ENCODE assay signal across 26 cellular contexts in genomic region chr2:23540804-23541360, GRCh38.
"Had no signal": no experiment of that assay in that cellular context is flagged by ENCODE, and none has a peak within 500 bp of the region (broad histone marks: within the 10 kb centered on the region; RNA-seq: fewer than 3 reads in every experiment).

No MANE protein-coding gene starts in this region.

- H3K27me3 ChIP-seq: body of pancreas, cardiac muscle cell, pancreas had no signal

- FAIRE-seq: pancreas, small intestine, TTC549 had no signal

- H3K4me1 Mint-ChIP-seq: stimulated activated effector memory CD8-positive, alpha-beta T cell treated with anti-CD3 and anti-CD28 coated beads, Interleukin-12 subunit alpha, Interleukin-12 subunit beta, amount 100 ng/mL, for 72 hours had no signal

- H3K9me3 Mint-ChIP-seq: activated CD4-positive, alpha-beta memory T cell treated with anti-CD3 and anti-CD28 coated beads for 36 hours; activated CD4-positive, alpha-beta T cell treated with anti-CD3 and anti-CD28 coated beads, Interleukin-2, amount 10 ng/mL, durations not matched to agents 24 days and 14 days; activated naive CD4-positive, alpha-beta T cell treated with anti-CD3 and anti-CD28 coated beads, Interleukin-2, amount 50 U/mL, for 24 hours; activated T-helper 1 cell treated with anti-CD3 and anti-CD28 coated beads, Interleukin-12 subunit alpha, Interleukin-12 subunit beta, Interleukin-2, Interleukin-4 antibody, amounts not matched to agents 30 ng/mL and 10 ng/mL and 1 ng/mL, durations not matched to agents 14 hours and 24 hours and 36 hours; mesothelial cell of epicardium; naive B cell; stimulated activated effector memory CD8-positive, alpha-beta T cell treated with anti-CD3 and anti-CD28 coated beads, Interleukin-12 subunit alpha, Interleukin-12 subunit beta, amount 100 ng/mL, for 72 hours; stimulated activated naive CD8-positive, alpha-beta T cell treated with anti-CD3 and anti-CD28 coated beads, Interleukin-15, Interleukin-2, amounts not matched to agents 100 ng/mL and 50 ng/mL, for 24 hours; type B pancreatic cell had no signal

- DNase-seq: activated CD4-positive, alpha-beta memory T cell treated with anti-CD3 and anti-CD28 coated beads for 36 hours; activated CD4-positive, alpha-beta T cell treated with anti-CD3 and anti-CD28 coated beads, Interleukin-2, amount 10 ng/mL, durations not matched to agents 24 days and 14 days; activated CD4-positive, CD25-positive, alpha-beta regulatory T cell treated with anti-CD3 and anti-CD28 coated beads, Interleukin-2, amount 50 U/mL, for 72 hours; activated CD8-positive, alpha-beta memory T cell treated with anti-CD3 and anti-CD28 coated beads, Interleukin-2, amount 50 U/mL, for 4 hours; activated gamma-delta T cell; activated T-cell treated with anti-CD3 and anti-CD28 coated beads, Interleukin-2, amount 50 U/mL, for 1 hour; aorta; body of pancreas; dorsolateral prefrontal cortex; effector memory CD4-positive, alpha-beta T cell; naive B cell; nucleus accumbens; small intestine; stimulated activated CD4-positive, alpha-beta T cell treated with anti-CD3 and anti-CD28 coated beads, Interleukin-4, amount 100 ng/mL, for 24 hours had no signal

- H3K27ac ChIP-seq: cardiac muscle cell, coronary artery, pancreas, thoracic aorta had no signal

- H3K4me3 Mint-ChIP-seq: activated CD4-positive, alpha-beta memory T cell treated with anti-CD3 and anti-CD28 coated beads for 36 hours; activated CD4-positive, alpha-beta T cell treated with anti-CD3 and anti-CD28 coated beads, Interleukin-2, amount 10 ng/mL, durations not matched to agents 24 days and 14 days; activated naive CD4-positive, alpha-beta T cell treated with anti-CD3 and anti-CD28 coated beads, Interleukin-2, amount 50 U/mL, for 24 hours; activated T-helper 1 cell treated with anti-CD3 and anti-CD28 coated beads, Interleukin-12 subunit alpha, Interleukin-12 subunit beta, Interleukin-2, Interleukin-4 antibody, amounts not matched to agents 30 ng/mL and 10 ng/mL and 1 ng/mL, durations not matched to agents 14 hours and 24 hours and 36 hours; mesothelial cell of epicardium; stimulated activated effector memory CD8-positive, alpha-beta T cell treated with anti-CD3 and anti-CD28 coated beads, Interleukin-12 subunit alpha, Interleukin-12 subunit beta, amount 100 ng/mL, for 72 hours; stimulated activated naive CD8-positive, alpha-beta T cell treated with anti-CD3 and anti-CD28 coated beads, Interleukin-15, Interleukin-2, amounts not matched to agents 100 ng/mL and 50 ng/mL, for 24 hours had no signal

- H3K27ac Mint-ChIP-seq: activated CD4-positive, alpha-beta memory T cell treated with anti-CD3 and anti-CD28 coated beads for 36 hours; activated CD4-positive, alpha-beta T cell treated with anti-CD3 and anti-CD28 coated beads, Interleukin-2, amount 10 ng/mL, durations not matched to agents 24 days and 14 days; activated naive CD4-positive, alpha-beta T cell treated with anti-CD3 and anti-CD28 coated beads, Interleukin-2, amount 50 U/mL, for 24 hours; activated T-helper 1 cell treated with anti-CD3 and anti-CD28 coated beads, Interleukin-12 subunit alpha, Interleukin-12 subunit beta, Interleukin-2, Interleukin-4 antibody, amounts not matched to agents 30 ng/mL and 10 ng/mL and 1 ng/mL, durations not matched to agents 14 hours and 24 hours and 36 hours; mesothelial cell of epicardium; stimulated activated effector memory CD8-positive, alpha-beta T cell treated with anti-CD3 and anti-CD28 coated beads, Interleukin-12 subunit alpha, Interleukin-12 subunit beta, amount 100 ng/mL, for 72 hours; stimulated activated naive CD8-positive, alpha-beta T cell treated with anti-CD3 and anti-CD28 coated beads, Interleukin-15, Interleukin-2, amounts not matched to agents 100 ng/mL and 50 ng/mL, for 24 hours had no signal

- H3K4me3 ChIP-seq: body of pancreas, cardiac muscle cell, coronary artery, dorsolateral prefrontal cortex, pancreas, prostate gland, thoracic aorta had no signal

- H3K4me1 ChIP-seq: body of pancreas, pancreas, prostate gland had no signal

- H3K27me3 Mint-ChIP-seq: activated CD4-positive, alpha-beta memory T cell treated with anti-CD3 and anti-CD28 coated beads for 36 hours; activated CD4-positive, alpha-beta T cell treated with anti-CD3 and anti-CD28 coated beads, Interleukin-2, amount 10 ng/mL, durations not matched to agents 24 days and 14 days; activated naive CD4-positive, alpha-beta T cell treated with anti-CD3 and anti-CD28 coated beads, Interleukin-2, amount 50 U/mL, for 24 hours; stimulated activated naive CD8-positive, alpha-beta T cell treated with anti-CD3 and anti-CD28 coated beads, Interleukin-15, Interleukin-2, amounts not matched to agents 100 ng/mL and 50 ng/mL, for 24 hours; type B pancreatic cell had no signal

- H3K36me3 ChIP-seq: cardiac muscle cell, pancreas, prostate gland, thoracic aorta had no signal

- H3K9me3 ChIP-seq: body of pancreas, pancreas, prostate gland, thoracic aorta had no signal

- H3K36me3 Mint-ChIP-seq: activated CD4-positive, alpha-beta memory T cell treated with anti-CD3 and anti-CD28 coated beads for 36 hours; mesothelial cell of epicardium; naive B cell; stimulated activated effector memory CD8-positive, alpha-beta T cell treated with anti-CD3 and anti-CD28 coated beads, Interleukin-12 subunit alpha, Interleukin-12 subunit beta, amount 100 ng/mL, for 72 hours; type B pancreatic cell had no signal

- ATAC-seq: stimulated activated effector memory CD8-positive, alpha-beta T cell treated with anti-CD3 and anti-CD28 coated beads, Interleukin-12 subunit alpha, Interleukin-12 subunit beta, amount 100 ng/mL, for 72 hours had no signal
